8 cellular contexts compared by ENCODE assay signal in the genomic region with DNA sequence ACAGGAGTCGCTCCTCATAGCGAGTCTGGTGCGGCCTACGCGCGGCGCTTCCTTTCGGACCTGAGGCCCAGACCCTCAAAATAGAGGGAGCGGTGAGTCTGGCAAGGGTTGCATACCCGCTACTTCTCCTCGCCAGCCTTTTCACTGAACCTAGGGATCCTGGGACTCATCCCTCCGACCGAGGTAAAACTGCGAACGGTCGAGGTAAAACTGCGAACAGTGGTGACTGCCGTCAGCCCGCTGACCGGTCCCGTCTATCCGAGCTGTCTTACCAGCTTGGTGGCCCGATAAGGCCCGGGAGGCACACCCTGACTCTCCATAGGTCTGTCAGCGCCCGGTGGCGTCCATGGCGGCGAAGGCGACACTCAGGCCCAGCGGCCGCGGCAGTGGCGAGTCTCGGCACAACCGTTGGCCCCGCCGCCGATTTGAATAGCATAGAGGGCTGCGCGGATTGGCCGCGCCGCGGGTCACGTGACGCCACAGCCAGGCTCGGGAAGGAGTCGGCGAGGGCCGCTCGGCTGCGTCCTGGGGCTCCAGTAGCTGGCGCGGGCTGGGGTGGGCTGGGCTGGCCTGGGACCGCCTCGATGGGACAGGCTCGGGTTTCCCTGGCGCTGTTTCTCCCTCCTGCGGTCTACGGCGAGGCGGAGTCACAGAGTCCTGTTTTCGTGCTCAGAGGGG. TPM values are rescaled to one million over a fixed set of nuclear protein-coding genes. Genes with fewer than 3 reads are reported as not detected.
DNase-seq lines count a peak whose midpoint lies in the region; ATAC-seq and TF ChIP-seq lines count a peak whose summit lies in the region.

A gene with protein sequence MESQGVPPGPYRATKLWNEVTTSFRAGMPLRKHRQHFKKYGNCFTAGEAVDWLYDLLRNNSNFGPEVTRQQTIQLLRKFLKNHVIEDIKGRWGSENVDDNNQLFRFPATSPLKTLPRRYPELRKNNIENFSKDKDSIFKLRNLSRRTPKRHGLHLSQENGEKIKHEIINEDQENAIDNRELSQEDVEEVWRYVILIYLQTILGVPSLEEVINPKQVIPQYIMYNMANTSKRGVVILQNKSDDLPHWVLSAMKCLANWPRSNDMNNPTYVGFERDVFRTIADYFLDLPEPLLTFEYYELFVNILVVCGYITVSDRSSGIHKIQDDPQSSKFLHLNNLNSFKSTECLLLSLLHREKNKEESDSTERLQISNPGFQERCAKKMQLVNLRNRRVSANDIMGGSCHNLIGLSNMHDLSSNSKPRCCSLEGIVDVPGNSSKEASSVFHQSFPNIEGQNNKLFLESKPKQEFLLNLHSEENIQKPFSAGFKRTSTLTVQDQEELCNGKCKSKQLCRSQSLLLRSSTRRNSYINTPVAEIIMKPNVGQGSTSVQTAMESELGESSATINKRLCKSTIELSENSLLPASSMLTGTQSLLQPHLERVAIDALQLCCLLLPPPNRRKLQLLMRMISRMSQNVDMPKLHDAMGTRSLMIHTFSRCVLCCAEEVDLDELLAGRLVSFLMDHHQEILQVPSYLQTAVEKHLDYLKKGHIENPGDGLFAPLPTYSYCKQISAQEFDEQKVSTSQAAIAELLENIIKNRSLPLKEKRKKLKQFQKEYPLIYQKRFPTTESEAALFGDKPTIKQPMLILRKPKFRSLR (minus strand): TSS at position 403 of the 678 bp plus-strand sequence. CDS start 83 bp downstream, at position 320.

- H3K9me2 ChIP-seq in DOHH2 (replicated peaks; ENCODE audit: control insufficient read depth, low read length): no peaks in the 10 kb centered on the region
- no peaks in the 10 kb centered on the region for H3K9me2 ChIP-seq in Karpas-422 (replicated peaks; ENCODE audit: insufficient read depth, low read length)
- H3K9me2 ChIP-seq in neural cell (ENCODE audit: insufficient read depth, low read length): no peaks in the 10 kb centered on the region

- H4K20me1 ChIP-seq in DOHH2 (ENCODE audit: control insufficient read depth, insufficient read depth, low read depth, low read length) (no peaks in the 10 kb centered on the region), Karpas-422 (ENCODE audit: insufficient read depth, low read depth, low read length) (no peaks in the 10 kb centered on the region), neural cell (ENCODE audit: insufficient read depth) (no peaks in the 10 kb centered on the region)

- no peak for TF ChIP-seq EP300 in neural cell (conservative IDR thresholded peaks at IDR 0.05; ENCODE audit: poor library complexity, severe bottlenecking)

- ATAC-seq in GM21825 (IDR thresholded peaks at IDR 0.05; ENCODE audit: unreplicated experiment): peak; percentile 96
- ATAC-seq in stimulated activated naive CD8-positive, alpha-beta T cell treated with anti-CD3 and anti-CD28 coated beads, Interleukin-15, amount 100 ng/mL, for 72 hours: peak; percentile 97

- TF ChIP-seq CTCF in DOHH2 (IDR thresholded peaks at IDR 0.05; ENCODE audit: low read depth, low read length, poor library complexity, severe bottlenecking) (no peak), neural cell (IDR thresholded peaks at IDR 0.05; ENCODE audit: poor library complexity, severe bottlenecking) (no peak)

- no peaks in the 10 kb centered on the region for H3K9me3 ChIP-seq in DOHH2 (ENCODE audit: control insufficient read depth, insufficient read depth, low read length)
- H3K9me3 ChIP-seq in Karpas-422 (ENCODE audit: low read length): no peaks in the 10 kb centered on the region
- H3K9me3 ChIP-seq in neural cell (ENCODE audit: low read length): no peaks in the 10 kb centered on the region

- H3K4me2 ChIP-seq in DOHH2 (ENCODE audit: low read length) (peak within 1 kb of the TSS; percentile 77), Karpas-422 (ENCODE audit: low read depth, low read length, poor library complexity, severe bottlenecking) (peak within 1 kb of the TSS; percentile 82), neural cell (ENCODE audit: low read length) (peak within 1 kb of the TSS; percentile 88)

- peaks cover 53% of the 10 kb centered on the region for H3K79me2 ChIP-seq in DOHH2 (ENCODE audit: control insufficient read depth, low read length)
- H3K79me2 ChIP-seq in Karpas-422 (ENCODE audit: low read length): peaks cover 48% of the 10 kb centered on the region
- peaks cover 7% of the 10 kb centered on the region for H3K79me2 ChIP-seq in neural cell (replicated peaks; ENCODE audit: insufficient read depth, low read length)

- peak within 1 kb of the TSS; percentile 76 for H3K27ac ChIP-seq in DOHH2 (ENCODE audit: low read depth, low read length)
- H3K27ac ChIP-seq in Karpas-422 (ENCODE audit: low read length): peak within 1 kb of the TSS; percentile 73
- no peak within 1 kb of the TSS for H3K27ac ChIP-seq in neural cell (ENCODE audit: low read length)

- H3K27me3 ChIP-seq in DOHH2 (ENCODE audit: control insufficient read depth, low read length): no peaks in the 10 kb centered on the region
- H3K27me3 ChIP-seq in Karpas-422 (ENCODE audit: low read length): no peaks in the 10 kb centered on the region
- no peaks in the 10 kb centered on the region for H3K27me3 ChIP-seq in neural cell (ENCODE audit: insufficient read depth, low read depth, low read length)

- peak within 1 kb of the TSS; percentile 88 for H3K4me3 Mint-ChIP-seq in activated T-helper 2 cell treated with anti-CD3 and anti-CD28 coated beads, Interferon-gamma antibody, Interleukin-2, Interleukin-4, amounts not matched to agents 10 μg/mL and 5 μg/mL and 100 μg/mL, durations not matched to agents 14 hours and 24 hours and 36 hours (ENCODE audit: low read depth)
- peak within 1 kb of the TSS; percentile 85 to 90 for H3K4me3 Mint-ChIP-seq in stimulated activated naive CD8-positive, alpha-beta T cell treated with anti-CD3 and anti-CD28 coated beads, Interleukin-15, amount 100 ng/mL, for 72 hours

- peaks cover 47% of the 10 kb centered on the region for H3K4me1 ChIP-seq in DOHH2 (ENCODE audit: control insufficient read depth, low read length)
- peaks cover 17% of the 10 kb centered on the region for H3K4me1 ChIP-seq in Karpas-422 (ENCODE audit: low read length)

- H3K36me3 ChIP-seq in DOHH2 (ENCODE audit: control insufficient read depth, low read length) (peaks cover 46% of the 10 kb centered on the region), Karpas-422 (ENCODE audit: insufficient read depth, low read length) (peaks cover 29% of the 10 kb centered on the region), neural cell (ENCODE audit: insufficient read depth, low read length) (no peaks in the 10 kb centered on the region)

- H3K9me3 Mint-ChIP-seq in activated T-helper 2 cell treated with anti-CD3 and anti-CD28 coated beads, Interferon-gamma antibody, Interleukin-2, Interleukin-4, amounts not matched to agents 10 μg/mL and 5 μg/mL and 100 μg/mL, durations not matched to agents 14 hours and 24 hours and 36 hours: peaks cover 5% of the 10 kb centered on the region
- peaks cover 5 to 7% of the 10 kb centered on the region in 2 donors for H3K9me3 Mint-ChIP-seq in stimulated activated naive CD8-positive, alpha-beta T cell treated with anti-CD3 and anti-CD28 coated beads, Interleukin-15, amount 100 ng/mL, for 72 hours

- H3K4me3 ChIP-seq in DOHH2 (ENCODE audit: low read length) (peak within 1 kb of the TSS; percentile 96), Karpas-422 (ENCODE audit: low read length) (peak within 1 kb of the TSS; percentile 96), neural cell (ENCODE audit: low read length) (peak within 1 kb of the TSS; percentile 97)

- H2AFZ ChIP-seq in Karpas-422 (ENCODE audit: low read length) (peak within 1 kb of the TSS; percentile 91), neural cell (ENCODE audit: low read depth, low read length) (peak within 1 kb of the TSS; percentile 65)

- H3F3A ChIP-seq in DOHH2 (ENCODE audit: control insufficient read depth, insufficient read depth): no peaks in the 10 kb centered on the region
- no peaks in the 10 kb centered on the region for H3F3A ChIP-seq in neural cell (ENCODE audit: insufficient read depth, low read length, poor library complexity, severe bottlenecking)

- H3K4me1 Mint-ChIP-seq in activated T-helper 2 cell treated with anti-CD3 and anti-CD28 coated beads, Interferon-gamma antibody, Interleukin-2, Interleukin-4, amounts not matched to agents 10 μg/mL and 5 μg/mL and 100 μg/mL, durations not matched to agents 14 hours and 24 hours and 36 hours (ENCODE audit: low read depth): peaks cover 33% of the 10 kb centered on the region
- peaks cover 25% of the 10 kb centered on the region for H3K4me1 Mint-ChIP-seq in stimulated activated naive CD8-positive, alpha-beta T cell treated with anti-CD3 and anti-CD28 coated beads, Interleukin-15, amount 100 ng/mL, for 72 hours

- H3K36me3 Mint-ChIP-seq in activated T-helper 2 cell treated with anti-CD3 and anti-CD28 coated beads, Interferon-gamma antibody, Interleukin-2, Interleukin-4, amounts not matched to agents 10 μg/mL and 5 μg/mL and 100 μg/mL, durations not matched to agents 14 hours and 24 hours and 36 hours (ENCODE audit: low read depth): peaks cover 10% of the 10 kb centered on the region

- DNase-seq in Karpas-422 (peak; percentile 96), RPMI7951 (ENCODE audit: low read depth) (peak; percentile 95), fibroblast of the conjunctiva (ENCODE audit: low read depth) (peak; percentile 91)
- DNase-seq in activated T-helper 2 cell treated with anti-CD3 and anti-CD28 coated beads, Interferon-gamma antibody, Interleukin-2, Interleukin-4, amounts not matched to agents 10 μg/mL and 5 μg/mL and 100 μg/mL, durations not matched to agents 14 hours and 24 hours and 36 hours (ENCODE audit: low spot score): peak; percentile 84
- peak; percentile 74 to 84 for DNase-seq in stimulated activated naive CD8-positive, alpha-beta T cell treated with anti-CD3 and anti-CD28 coated beads, Interleukin-15, amount 100 ng/mL, for 72 hours

- intact Hi-C loops in activated T-helper 2 cell treated with anti-CD3 and anti-CD28 coated beads, Interferon-gamma antibody, Interleukin-2, Interleukin-4, amounts not matched to agents 10 μg/mL and 5 μg/mL and 100 μg/mL, durations not matched to agents 14 hours and 24 hours and 36 hours (cut with micrococcal nuclease): loop anchor here (2.0 to 5.0 kb wide), 2 partner anchors 14 to 1445 kb away; partner anchors contain the start of gene SLC35D1

- H3K27me3 Mint-ChIP-seq in activated T-helper 2 cell treated with anti-CD3 and anti-CD28 coated beads, Interferon-gamma antibody, Interleukin-2, Interleukin-4, amounts not matched to agents 10 μg/mL and 5 μg/mL and 100 μg/mL, durations not matched to agents 14 hours and 24 hours and 36 hours (ENCODE audit: low read depth): peaks cover 22% of the 10 kb centered on the region
- peaks cover 49% of the 10 kb centered on the region for H3K27me3 Mint-ChIP-seq in stimulated activated naive CD8-positive, alpha-beta T cell treated with anti-CD3 and anti-CD28 coated beads, Interleukin-15, amount 100 ng/mL, for 72 hours

- H3K27ac Mint-ChIP-seq in activated T-helper 2 cell treated with anti-CD3 and anti-CD28 coated beads, Interferon-gamma antibody, Interleukin-2, Interleukin-4, amounts not matched to agents 10 μg/mL and 5 μg/mL and 100 μg/mL, durations not matched to agents 14 hours and 24 hours and 36 hours: peak within 1 kb of the TSS; percentile 86
- H3K27ac Mint-ChIP-seq in stimulated activated naive CD8-positive, alpha-beta T cell treated with anti-CD3 and anti-CD28 coated beads, Interleukin-15, amount 100 ng/mL, for 72 hours: peak within 1 kb of the TSS; percentile 96 to 98

- peak; percentile 54 for TF ChIP-seq RAD21 in neural cell (conservative IDR thresholded peaks at IDR 0.05)

- H3K9ac ChIP-seq in Karpas-422 (ENCODE audit: low read length) (peak within 1 kb of the TSS; percentile 90), neural cell (ENCODE audit: low read length) (peak within 1 kb of the TSS; percentile 53)

RNA-seq across cellular contexts. Expression of the gene that starts here (rescaled TPM):
- total RNA-seq in Karpas-422 (2014; rRNA removed; shearing (Covaris generic); ENCODE audit: low replicate concordance): 13.3 and 36.6 TPM in 2 replicates
- 82.5 and 117 TPM in 2 replicates for total RNA-seq in RPMI7951 (2014; rRNA removed; shearing (Covaris generic))
- 19.9 and 25.3 TPM in 2 replicates for total RNA-seq in activated T-helper 2 cell treated with anti-CD3 and anti-CD28 coated beads, Interferon-gamma antibody, Interleukin-2, Interleukin-4, amounts not matched to agents 10 μg/mL and 5 μg/mL and 100 μg/mL, durations not matched to agents 14 hours and 24 hours and 36 hours
- polyA plus RNA-seq in neural cell: 0.84 and 2.4 TPM in 2 replicates
- polyA minus RNA-seq in neural cell: 0.24 and 0.69 TPM in 2 replicates
